26 cellular contexts compared by ENCODE assay signal in the genomic region with DNA sequence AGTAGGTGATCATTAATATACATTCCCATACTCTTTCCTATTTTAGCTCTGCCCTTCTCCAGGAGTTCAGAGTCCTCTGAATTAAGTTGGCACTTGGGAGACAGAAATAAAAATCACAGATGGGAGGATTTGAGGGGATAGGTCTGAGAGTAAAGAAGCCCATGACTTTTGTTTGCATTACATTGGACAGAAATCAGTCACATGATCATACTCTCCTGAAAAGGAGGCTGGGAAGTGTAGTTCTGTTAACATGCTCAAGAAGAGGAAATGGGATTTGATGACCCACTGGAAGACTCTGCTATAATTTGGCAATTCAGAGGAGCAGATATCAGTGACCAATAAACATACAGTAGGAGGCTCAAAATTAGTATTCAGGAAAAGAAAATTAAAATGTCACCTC.
"Had no signal": no experiment of that assay in that cellular context is flagged by ENCODE, and none has a peak within 500 bp of the region (broad histone marks: within the 10 kb centered on the region; RNA-seq: fewer than 3 reads in every experiment).

No MANE protein-coding gene starts in this region.

- H3K4me3 Mint-ChIP-seq: activated B cell treated with CpG ODN at 0.5 μM for 24 hours; activated CD4-positive, alpha-beta T cell treated with anti-CD3 and anti-CD28 coated beads, Interleukin-2, amount 10 ng/mL, durations not matched to agents 24 days and 14 days; activated CD8-positive, alpha-beta memory T cell treated with anti-CD3 and anti-CD28 coated beads, Interleukin-2, amount 10 ng/mL, durations not matched to agents 7 days and 5 days; activated naive CD4-positive, alpha-beta T cell treated with anti-CD3 and anti-CD28 coated beads for 36 hours; activated naive CD8-positive, alpha-beta T cell; activated T-cell treated with anti-CD3 and anti-CD28 coated beads, Interleukin-2, amount 50 U/mL, for 4 hours; brain; central memory CD8-positive, alpha-beta T cell; T-helper 1 cell treated with Interleukin-12 subunit alpha and Interleukin-12 subunit beta and Interleukin-4 antibody, amounts not matched to agents 30 μg/mL and 1 μg/mL, for 36 hours had no signal

- FAIRE-seq: astrocyte had no signal

- H3K4me1 ChIP-seq: Peyer's patch had no signal

- DNase-seq: activated B cell treated with CpG ODN at 0.5 μM for 24 hours; activated CD4-positive, alpha-beta T cell treated with anti-CD3 and anti-CD28 coated beads for 1 hour; activated CD4-positive, alpha-beta T cell treated with anti-CD3 and anti-CD28 coated beads, Interleukin-2, amount 10 ng/mL, durations not matched to agents 24 days and 14 days; activated CD4-positive, alpha-beta T cell treated with anti-CD3 and anti-CD28 coated beads, Interleukin-2, amount 50 U/mL, for 48 hours; activated CD8-positive, alpha-beta memory T cell treated with anti-CD3 and anti-CD28 coated beads, Interleukin-2, amount 10 ng/mL, durations not matched to agents 7 days and 5 days; activated effector memory CD4-positive, alpha-beta T cell treated with anti-CD3 and anti-CD28 coated beads, Interleukin-2, amount 50 U/mL, for 16 hours; activated naive CD4-positive, alpha-beta T cell treated with anti-CD3 and anti-CD28 coated beads for 36 hours; activated T-cell treated with anti-CD3 and anti-CD28 coated beads, Interleukin-2, amount 50 U/mL, for 4 hours; amygdala; MG63; NCI-H1048; NCI-H146; NCI-H187 treated with DMSO at 0.1 percent for 48 hours; NCI-H2081 treated with DMSO at 0.1 percent for 48 hours; NCI-H446; NCI-H524 treated with DMSO at 0.1 percent for 48 hours; NCI-H774; NK-92 treated with Interleukin-12 subunit alpha and Interleukin-12 subunit beta, amount 100 ng/mL, for 24 hours; Peyer's patch; Right ventricle myocardium superior had no signal

- H3K27me3 ChIP-seq: Peyer's patch had no signal

- H3K4me3 ChIP-seq: MG63, Peyer's patch had no signal

- H3K9me3 Mint-ChIP-seq: activated naive CD4-positive, alpha-beta T cell treated with anti-CD3 and anti-CD28 coated beads for 36 hours; T-helper 1 cell treated with Interleukin-12 subunit alpha and Interleukin-12 subunit beta and Interleukin-4 antibody, amounts not matched to agents 30 μg/mL and 1 μg/mL, for 36 hours had no signal

- H3K36me3 ChIP-seq: MG63, Peyer's patch had no signal

- ATAC-seq: activated CD8-positive, alpha-beta memory T cell treated with anti-CD3 and anti-CD28 coated beads, Interleukin-2, amount 10 ng/mL, durations not matched to agents 7 days and 5 days; activated T-cell treated with anti-CD3 and anti-CD28 coated beads, Interleukin-2, amount 50 U/mL, for 4 hours had no signal

- H3K36me3 Mint-ChIP-seq: activated CD8-positive, alpha-beta memory T cell treated with anti-CD3 and anti-CD28 coated beads, Interleukin-2, amount 10 ng/mL, durations not matched to agents 7 days and 5 days; activated naive CD8-positive, alpha-beta T cell; brain had no signal

- H3K27me3 Mint-ChIP-seq: activated B cell treated with CpG ODN at 0.5 μM for 24 hours, brain had no signal

- H3K4me1 Mint-ChIP-seq: activated B cell treated with CpG ODN at 0.5 μM for 24 hours; activated CD4-positive, alpha-beta T cell treated with anti-CD3 and anti-CD28 coated beads, Interleukin-2, amount 10 ng/mL, durations not matched to agents 24 days and 14 days; activated CD8-positive, alpha-beta memory T cell treated with anti-CD3 and anti-CD28 coated beads, Interleukin-2, amount 10 ng/mL, durations not matched to agents 7 days and 5 days; brain; central memory CD8-positive, alpha-beta T cell had no signal

- H3K27ac ChIP-seq: Peyer's patch, RWPE1 had no signal

- H3K9me3 ChIP-seq: MG63, Peyer's patch had no signal

- H3K27ac Mint-ChIP-seq: activated B cell treated with CpG ODN at 0.5 μM for 24 hours; activated CD4-positive, alpha-beta T cell treated with anti-CD3 and anti-CD28 coated beads, Interleukin-2, amount 10 ng/mL, durations not matched to agents 24 days and 14 days; activated CD8-positive, alpha-beta memory T cell treated with anti-CD3 and anti-CD28 coated beads, Interleukin-2, amount 10 ng/mL, durations not matched to agents 7 days and 5 days; activated naive CD4-positive, alpha-beta T cell treated with anti-CD3 and anti-CD28 coated beads for 36 hours; activated naive CD8-positive, alpha-beta T cell; brain; T-helper 1 cell treated with Interleukin-12 subunit alpha and Interleukin-12 subunit beta and Interleukin-4 antibody, amounts not matched to agents 30 μg/mL and 1 μg/mL, for 36 hours had no signal
